Comparison of ENCODE assay signal across 14 cellular contexts in genomic region chr3:178703268-178703975, GRCh38.
DNase-seq lines count a peak whose midpoint lies in the region; ATAC-seq and TF ChIP-seq lines count a peak whose summit lies in the region.
"Had no signal": no experiment of that assay in that cellular context is flagged by ENCODE, and none has a peak within 500 bp of the region (broad histone marks: within the 10 kb centered on the region; RNA-seq: fewer than 3 reads in every experiment).

No MANE protein-coding gene starts in this region.

- ATAC-seq in activated T-cell treated with anti-CD3 and anti-CD28 coated beads, Interleukin-2, amount 50 U/mL, for 4 hours = no peak
- ATAC-seq: naive thymus-derived CD8-positive, alpha-beta T cell had no signal

- no peaks in the 10 kb centered on the region for H3K36me3 Mint-ChIP-seq in activated T-cell treated with anti-CD3 and anti-CD28 coated beads, Interleukin-2, amount 50 U/mL, for 4 hours (ENCODE audit: insufficient read depth)

- TF ChIP-seq CTCF in AG10803 (conservative IDR thresholded peaks at IDR 0.05; ENCODE audit: low read length) = no peak

- peaks cover 5% of the 10 kb centered on the region for H3K4me1 Mint-ChIP-seq in activated T-cell treated with anti-CD3 and anti-CD28 coated beads, Interleukin-2, amount 50 U/mL, for 4 hours (ENCODE audit: low read depth)

- peak; percentile 54 for DNase-seq in AG10803 (ENCODE audit: low read depth)
- peak; percentile 56 for DNase-seq in NCI-H460 (ENCODE audit: extremely low read depth, low read depth)
- DNase-seq in dedifferentiated amniotic fluid mesenchymal stem cell (ENCODE audit: extremely low spot score) = peak; percentile 82
- peak; percentile 46 for DNase-seq in middle frontal gyrus (ENCODE audit: extremely low spot score, low spot score)
- no peak for DNase-seq in NK-92 treated with Interleukin-12 subunit alpha and Interleukin-12 subunit beta, amount 100 ng/mL, for 24 hours (lab: John Stamatoyannopoulos, UW)
- DNase-seq in C1 segment of cervical spinal cord (lab: John Stamatoyannopoulos, UW) = no peak
- no peak for DNase-seq in activated T-cell treated with anti-CD3 and anti-CD28 coated beads, Interleukin-2, amount 50 U/mL, for 4 hours
- no peak for DNase-seq in NCI-H1048 (lab: John Stamatoyannopoulos, UW)
- DNase-seq: activated naive CD8-positive, alpha-beta T cell treated with anti-CD3 and anti-CD28 coated beads for 36 hours; GOT3; naive thymus-derived CD8-positive, alpha-beta T cell; NCI-H1930; T-helper 2 cell had no signal

- no peaks in the 10 kb centered on the region for H3K9me3 Mint-ChIP-seq in activated T-cell treated with anti-CD3 and anti-CD28 coated beads, Interleukin-2, amount 50 U/mL, for 4 hours
- H3K9me3 Mint-ChIP-seq: activated naive CD8-positive, alpha-beta T cell treated with anti-CD3 and anti-CD28 coated beads for 36 hours had no signal

- H3K4me3 Mint-ChIP-seq in activated T-cell treated with anti-CD3 and anti-CD28 coated beads, Interleukin-2, amount 50 U/mL, for 4 hours = no peak overlapping the region
- H3K4me3 Mint-ChIP-seq: activated naive CD8-positive, alpha-beta T cell treated with anti-CD3 and anti-CD28 coated beads for 36 hours; naive thymus-derived CD8-positive, alpha-beta T cell had no signal

- no peaks in the 10 kb centered on the region for H3K27me3 Mint-ChIP-seq in activated T-cell treated with anti-CD3 and anti-CD28 coated beads, Interleukin-2, amount 50 U/mL, for 4 hours (ENCODE audit: low read depth)
- H3K27me3 Mint-ChIP-seq: activated naive CD8-positive, alpha-beta T cell treated with anti-CD3 and anti-CD28 coated beads for 36 hours had no signal

- H3K4me3 ChIP-seq in AG10803 (ENCODE audit: low read length) = no peak overlapping the region
- H3K4me3 ChIP-seq: skin epidermis had no signal

Comparison
In these comparisons a context has a peak if more than half of its experiments do, and no peak if none do; other contexts are left out.
1. DNase-seq: peak in AG10803 (single experiment), NCI-H460 (single experiment), dedifferentiated amniotic fluid mesenchymal stem cell (single experiment) and middle frontal gyrus (single experiment); none in NK-92 treated with Interleukin-12 subunit alpha and Interleukin-12 subunit beta, amount 100 ng/mL, for 24 hours (single experiment), C1 segment of cervical spinal cord (0 of 14), activated T-cell treated with anti-CD3 and anti-CD28 coated beads, Interleukin-2, amount 50 U/mL, for 4 hours (single experiment) and NCI-H1048 (single experiment).